Comparison of ENCODE assay signal across 8 cellular contexts in genomic region chr16:50627419-50627818, GRCh38. TPM values are rescaled to one million over a fixed set of nuclear protein-coding genes. Genes with fewer than 3 reads are reported as not detected.
DNase-seq lines count a peak whose midpoint lies in the region; ATAC-seq and TF ChIP-seq lines count a peak whose summit lies in the region.

No MANE protein-coding gene starts in this region.

- H4K20me1 ChIP-seq in MM.1S (ENCODE audit: insufficient read depth, low read length), result no peaks in the 10 kb centered on the region

- no peak for DNase-seq in AG04449 (ENCODE audit: low read depth, low spot score)
- DNase-seq in activated CD8-positive, alpha-beta memory T cell treated with anti-CD3 and anti-CD28 coated beads for 24 hours, result peak; percentile 67
- peak; percentile 12 for DNase-seq in fibroblast of villous mesenchyme (ENCODE audit: low read depth)
- peak; percentile 23 for DNase-seq in stimulated activated CD4-positive, alpha-beta T cell treated with anti-CD3 and anti-CD28 coated beads, Interleukin-12 subunit alpha, Interleukin-12 subunit beta, amount 100 ng/mL, for 4 hours
- DNase-seq in HuH-7.5 (ENCODE audit: low spot score), result no peak
- DNase-seq in MM.1S, result no peak

- H3K27me3 ChIP-seq in MM.1S (replicated peaks; ENCODE audit: insufficient read depth, low read length), result no peaks in the 10 kb centered on the region

- no peak overlapping the region for H3K9ac ChIP-seq in MM.1S (ENCODE audit: low read length)

- TF ChIP-seq CTCF in AG04449 (IDR thresholded peaks at IDR 0.05; ENCODE audit: insufficient read depth, low read length, missing control alignments), result peak; percentile 29
- peak; percentile 22 for TF ChIP-seq CTCF in fibroblast of villous mesenchyme (IDR thresholded peaks at IDR 0.05; ENCODE audit: insufficient read depth, low read depth, low read length)
- TF ChIP-seq CTCF in MM.1S (IDR thresholded peaks at IDR 0.05; ENCODE audit: low read length), result no peak

- POLR2A ChIA-PET in AG04449 (lab: Yijun Ruan, JAX), result interaction anchor here (0.6 kb wide), 1 partner anchor 213 kb away, joined by 3 read pairs; no protein-coding TSS in a partner anchor

- H3K9me3 ChIP-seq in MM.1S (replicated peaks; ENCODE audit: insufficient read depth, low read length), result no peaks in the 10 kb centered on the region

- H3K4me3 ChIP-seq in AG04449 (ENCODE audit: low read depth, low read length), result no peak overlapping the region
- H3K4me3 ChIP-seq in fibroblast of villous mesenchyme (ENCODE audit: low read depth, low read length), result no peak overlapping the region
- no peak overlapping the region for H3K4me3 ChIP-seq in MM.1S (ENCODE audit: low read length)

- no peaks in the 10 kb centered on the region for H3F3A ChIP-seq in MM.1S (ENCODE audit: insufficient read depth, low read length)

- H3K4me2 ChIP-seq in MM.1S (ENCODE audit: low read depth, low read length), result no peak overlapping the region

- CTCF ChIA-PET in AG04449 (lab: Yijun Ruan, JAX), result interaction anchor here (0.6 to 2.0 kb wide), 6 partner anchors 18 to 258 kb away, joined by 3 to 7 read pairs (median 4); no protein-coding TSS in a partner anchor

- ATAC-seq in HG02642 (IDR thresholded peaks at IDR 0.05; ENCODE audit: poor library complexity, unreplicated experiment) (peak; percentile 45), HG02610 (IDR thresholded peaks at IDR 0.05; ENCODE audit: unreplicated experiment) (no peak)

- H3K27ac ChIP-seq in MM.1S (ENCODE audit: low read length), result no peak overlapping the region

- H3K79me2 ChIP-seq in MM.1S (ENCODE audit: low read length), result no peaks in the 10 kb centered on the region

- H2AFZ ChIP-seq in MM.1S (ENCODE audit: low read length), result no peak overlapping the region

- H3K9me2 ChIP-seq in MM.1S (replicated peaks; ENCODE audit: insufficient read depth, low read length), result no peaks in the 10 kb centered on the region

- no peaks in the 10 kb centered on the region for H3K4me1 ChIP-seq in MM.1S (ENCODE audit: low read length)

- H3K36me3 ChIP-seq in MM.1S (replicated peaks; ENCODE audit: insufficient read depth, low read length), result no peaks in the 10 kb centered on the region

RNA-seq across cellular contexts. Expression of gene SNX20, which starts 53.7 kb away (rescaled TPM):
- not detected in 2 replicates for total RNA-seq in fibroblast of villous mesenchyme

Comparison
In these comparisons a context has a peak if more than half of its experiments do, and no peak if none do; other contexts are left out.
1. DNase-seq: peak in activated CD8-positive, alpha-beta memory T cell treated with anti-CD3 and anti-CD28 coated beads for 24 hours (single experiment), fibroblast of villous mesenchyme (single experiment) and stimulated activated CD4-positive, alpha-beta T cell treated with anti-CD3 and anti-CD28 coated beads, Interleukin-12 subunit alpha, Interleukin-12 subunit beta, amount 100 ng/mL, for 4 hours (single experiment); none in AG04449 (single experiment), HuH-7.5 (single experiment) and MM.1S (single experiment).